Comparison of ENCODE assay signal across 17 cellular contexts in the genomic region with DNA sequence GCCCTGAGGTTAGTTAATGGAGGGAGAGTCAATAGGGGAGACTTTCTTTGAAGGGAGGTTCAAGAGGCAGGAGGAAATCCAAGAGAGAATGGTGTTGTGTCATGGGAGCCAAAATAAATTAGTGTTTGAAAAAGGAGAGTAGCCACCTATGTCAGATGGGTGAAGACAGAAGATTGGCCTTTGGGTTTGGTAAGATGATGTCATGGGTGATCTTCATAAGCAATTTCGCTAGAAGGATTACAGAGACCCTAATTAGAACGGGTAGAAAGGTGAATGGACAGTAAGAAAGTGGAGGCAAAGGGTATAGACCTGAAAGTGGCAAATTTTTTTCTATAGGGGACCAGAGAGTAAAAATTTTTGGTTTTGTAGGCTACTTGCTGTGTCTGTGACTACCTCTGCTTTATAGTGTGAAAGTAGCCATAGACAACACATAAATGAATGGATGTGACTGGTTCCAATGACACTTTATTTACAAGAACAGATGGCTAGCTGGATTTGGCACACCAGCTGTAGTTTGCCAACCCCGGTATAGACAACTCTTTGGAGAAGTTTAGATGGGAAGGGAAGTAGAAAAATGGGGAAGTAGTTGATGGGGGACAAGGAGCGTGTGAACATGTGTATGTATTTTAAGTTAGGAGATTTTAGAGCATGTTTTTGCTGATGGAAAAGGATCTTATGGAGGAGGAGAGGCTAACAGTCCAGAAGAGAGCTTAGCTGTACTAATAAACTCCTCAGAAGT. TPM values are rescaled to one million over a fixed set of nuclear protein-coding genes. Genes with fewer than 3 reads are reported as not detected.
DNase-seq lines count a peak whose midpoint lies in the region; TF ChIP-seq lines count a peak whose summit lies in the region.
"Had no signal": no experiment of that assay in that cellular context is flagged by ENCODE, and none has a peak within 500 bp of the region (broad histone marks: within the 10 kb centered on the region; RNA-seq: fewer than 3 reads in every experiment).

No MANE protein-coding gene starts in this region.

- CTCF ChIA-PET in HEK293T (lab: Yijun Ruan, JAX), result no interaction called here

- H3K9me3 Mint-ChIP-seq in dendritic cell treated with granulocyte-macrophage colony-stimulating factor and Interleukin-4, amounts not matched to agents 40 ng/mL and 50 ng/mL, for 4 days, result peaks cover under 1% of the 10 kb centered on the region
- H3K9me3 Mint-ChIP-seq: activated naive CD4-positive, alpha-beta T cell treated with anti-CD3 and anti-CD28 coated beads, Interleukin-2, amount 10 ng/mL, durations not matched to agents 7 days and 5 days; T-helper 1 cell treated with Interleukin-12 subunit alpha and Interleukin-12 subunit beta and Interleukin-4 antibody, amounts not matched to agents 30 μg/mL and 1 μg/mL, for 36 hours had no signal

- H4K20me1 ChIP-seq in BLaER1 treated with 17β-estradiol and CSF1 and Interleukin-3, amounts not matched to agents 10 nM and 100 nM, result peaks cover 0 to 38% (median 0%) of the 10 kb centered on the region in 11 experiments; a peak in 6 of 22 replicates

- 76% methylated on average over 4 of the region's 4 CpGs for WGBS in prostate gland

- peaks cover 20% of the 10 kb centered on the region for H3K4me1 Mint-ChIP-seq in dendritic cell treated with granulocyte-macrophage colony-stimulating factor and Interleukin-4, amounts not matched to agents 40 ng/mL and 50 ng/mL, for 4 days (ENCODE audit: low read depth)
- H3K4me1 Mint-ChIP-seq: activated naive CD4-positive, alpha-beta T cell treated with anti-CD3 and anti-CD28 coated beads, Interleukin-2, amount 10 ng/mL, durations not matched to agents 7 days and 5 days had no signal

- intact Hi-C loops in dendritic cell treated with granulocyte-macrophage colony-stimulating factor and Interleukin-4, amounts not matched to agents 40 ng/mL and 50 ng/mL, for 4 days (cut with micrococcal nuclease), result no loop called here
- intact Hi-C loops in prostate gland (cut with DNase I), result loop anchor here (5.0 kb wide), 3 partner anchors 34 to 149 kb away; partner anchors contain the start of gene ACTG2

- H3K9me3 ChIP-seq in BLaER1 treated with 17β-estradiol and CSF1 and Interleukin-3, amounts not matched to agents 10 nM and 100 nM (replicated peaks in 1 of 11), result peaks cover under 1 to 6% (median 2%) of the 10 kb centered on the region in 11 experiments; a peak in 17 of 22 replicates
- H3K9me3 ChIP-seq in prostate gland, result no peaks in the 10 kb centered on the region

- H3K27me3 ChIP-seq in BLaER1 treated with 17β-estradiol and CSF1 and Interleukin-3, amounts not matched to agents 10 nM and 100 nM, result no peaks in the 10 kb centered on the region
- H3K27me3 ChIP-seq in prostate gland (replicated peaks; ENCODE audit: insufficient read depth), result no peaks in the 10 kb centered on the region

- H3K4me2 ChIP-seq in BLaER1 treated with 17β-estradiol and CSF1 and Interleukin-3, amounts not matched to agents 10 nM and 100 nM, result peak overlapping the region in 7 of 11 experiments; percentile 2 to 67 (median 44); a peak in 11 of 22 replicates

- H3K27ac Mint-ChIP-seq in dendritic cell treated with granulocyte-macrophage colony-stimulating factor and Interleukin-4, amounts not matched to agents 40 ng/mL and 50 ng/mL, for 4 days, result peak overlapping the region; percentile 4
- H3K27ac Mint-ChIP-seq: activated naive CD4-positive, alpha-beta T cell treated with anti-CD3 and anti-CD28 coated beads, Interleukin-2, amount 10 ng/mL, durations not matched to agents 7 days and 5 days; T-helper 1 cell treated with Interleukin-12 subunit alpha and Interleukin-12 subunit beta and Interleukin-4 antibody, amounts not matched to agents 30 μg/mL and 1 μg/mL, for 36 hours had no signal

- POLR2A ChIA-PET in HEK293T (lab: Yijun Ruan, JAX), result interaction anchor here (0.8 to 1.9 kb wide), 2 partner anchors 10 to 305 kb away, joined by 3 to 7 read pairs; partner anchors contain the start of gene STAMBP

- peak; percentile 27 for DNase-seq in NCI-H524 treated with DMSO at 0.1 percent for 48 hours (lab: John Stamatoyannopoulos, UW)
- DNase-seq in prostate gland (ENCODE audit: low spot score), result no peak
- no peak for DNase-seq in COLO829 (ENCODE audit: low spot score)
- no peak for DNase-seq in KG1 (lab: John Stamatoyannopoulos, UW)
- no peak for DNase-seq in HPDE6-E6E7 (ENCODE audit: extremely low spot score)
- DNase-seq in HEK293T (ENCODE audit: extremely low spot score), result no peak
- DNase-seq: activated naive CD4-positive, alpha-beta T cell treated with anti-CD3 and anti-CD28 coated beads, Interleukin-2, amount 10 ng/mL, durations not matched to agents 7 days and 5 days; EL; HCEC 1CT; NCI-H1930; small intestine had no signal

- H3K36me3 Mint-ChIP-seq in dendritic cell treated with granulocyte-macrophage colony-stimulating factor and Interleukin-4, amounts not matched to agents 40 ng/mL and 50 ng/mL, for 4 days (ENCODE audit: low read depth), result peaks cover 46% of the 10 kb centered on the region

- H3K4me1 ChIP-seq in BLaER1 treated with 17β-estradiol and CSF1 and Interleukin-3, amounts not matched to agents 10 nM and 100 nM, result peaks cover under 1 to 21% (median 13%) of the 10 kb centered on the region in 10 experiments
- H3K4me1 ChIP-seq in prostate gland (replicated peaks), result peaks cover 7% of the 10 kb centered on the region

- H3K4me3 Mint-ChIP-seq in dendritic cell treated with granulocyte-macrophage colony-stimulating factor and Interleukin-4, amounts not matched to agents 40 ng/mL and 50 ng/mL, for 4 days, result no peak overlapping the region
- H3K4me3 Mint-ChIP-seq: activated naive CD4-positive, alpha-beta T cell treated with anti-CD3 and anti-CD28 coated beads, Interleukin-2, amount 10 ng/mL, durations not matched to agents 7 days and 5 days; T-helper 1 cell treated with Interleukin-12 subunit alpha and Interleukin-12 subunit beta and Interleukin-4 antibody, amounts not matched to agents 30 μg/mL and 1 μg/mL, for 36 hours had no signal

- no peaks in the 10 kb centered on the region for H3K27me3 Mint-ChIP-seq in dendritic cell treated with granulocyte-macrophage colony-stimulating factor and Interleukin-4, amounts not matched to agents 40 ng/mL and 50 ng/mL, for 4 days
- H3K27me3 Mint-ChIP-seq: activated naive CD4-positive, alpha-beta T cell treated with anti-CD3 and anti-CD28 coated beads, Interleukin-2, amount 10 ng/mL, durations not matched to agents 7 days and 5 days had no signal

- peaks cover 54 to 78% (median 67%) of the 10 kb centered on the region in 11 experiments for H3K36me3 ChIP-seq in BLaER1 treated with 17β-estradiol and CSF1 and Interleukin-3, amounts not matched to agents 10 nM and 100 nM
- no peaks in the 10 kb centered on the region for H3K36me3 ChIP-seq in prostate gland

- TF ChIP-seq CTCF in prostate gland (IDR thresholded peaks at IDR 0.05), result no peak

- no peak overlapping the region for H3K4me3 ChIP-seq in BLaER1 treated with 17β-estradiol and CSF1 and Interleukin-3, amounts not matched to agents 10 nM and 100 nM
- no peak overlapping the region for H3K4me3 ChIP-seq in prostate gland
- H3K4me3 ChIP-seq: coronary artery had no signal

- TF ChIP-seq POLR2A in prostate gland (IDR thresholded peaks at IDR 0.05), result no peak

- 0 out of 22 replicates have a peak overlapping the region, but pooled peaks of 1 of the 11 experiments have one; percentile 13 for H3K27ac ChIP-seq in BLaER1 treated with 17β-estradiol and CSF1 and Interleukin-3, amounts not matched to agents 10 nM and 100 nM
- peak overlapping the region; percentile 55 to 67 for H3K27ac ChIP-seq in prostate gland
- H3K27ac ChIP-seq: coronary artery had no signal

- H3K9ac ChIP-seq in BLaER1 treated with 17β-estradiol and CSF1 and Interleukin-3, amounts not matched to agents 10 nM and 100 nM, result no peak overlapping the region

TF ChIP-seq in HEK293T, 16 proteins besides CTCF, POLR2A, EP300 and RAD21:
- TF ChIP-seq ELF4 (IDR thresholded peaks at IDR 0.05) (no peak), NFRKB (IDR thresholded peaks at IDR 0.05) (no peak), SUZ12 (IDR thresholded peaks at IDR 0.05) (no peak), FOXA1 (IDR thresholded peaks at IDR 0.05) (no peak), L3MBTL2 (conservative IDR thresholded peaks at IDR 0.05) (no peak), CTBP1 (IDR thresholded peaks at IDR 0.05; ENCODE audit: borderline replicate concordance) (no peak), ZNF384 (IDR thresholded peaks at IDR 0.05) (no peak), BHLHE40 (IDR thresholded peaks at IDR 0.05; ENCODE audit: borderline replicate concordance) (no peak), FOXK2 (IDR thresholded peaks at IDR 0.05) (no peak), FOXM1 (IDR thresholded peaks at IDR 0.05; ENCODE audit: borderline replicate concordance) (no peak), TARDBP (IDR thresholded peaks at IDR 0.05) (no peak), LEF1 (IDR thresholded peaks at IDR 0.05; ENCODE audit: borderline replicate concordance) (no peak)
- TF ChIP-seq, protein P1, sequence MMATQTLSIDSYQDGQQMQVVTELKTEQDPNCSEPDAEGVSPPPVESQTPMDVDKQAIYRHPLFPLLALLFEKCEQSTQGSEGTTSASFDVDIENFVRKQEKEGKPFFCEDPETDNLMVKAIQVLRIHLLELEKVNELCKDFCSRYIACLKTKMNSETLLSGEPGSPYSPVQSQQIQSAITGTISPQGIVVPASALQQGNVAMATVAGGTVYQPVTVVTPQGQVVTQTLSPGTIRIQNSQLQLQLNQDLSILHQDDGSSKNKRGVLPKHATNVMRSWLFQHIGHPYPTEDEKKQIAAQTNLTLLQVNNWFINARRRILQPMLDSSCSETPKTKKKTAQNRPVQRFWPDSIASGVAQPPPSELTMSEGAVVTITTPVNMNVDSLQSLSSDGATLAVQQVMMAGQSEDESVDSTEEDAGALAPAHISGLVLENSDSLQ (IDR thresholded peaks at IDR 0.05), result no peak

RNA-seq across cellular contexts. Expression of gene STAMBP, which starts 9.3 kb away (rescaled TPM):
- 10 to 100 TPM; 45.9 to 56.6 TPM for total RNA-seq in prostate gland

RNA-seq across cellular contexts. Expression of gene C2orf78, which starts 54.0 kb away (rescaled TPM):
- under 1 TPM in 1 of 2 donors, not detected in 1; 0.91 TPM for total RNA-seq in prostate gland
- total RNA-seq: fibroblast of lung, IMR-90 had no signal

RNA-seq across cellular contexts. Expression of gene ACTG2, which starts 54.8 kb away (rescaled TPM):
- total RNA-seq in prostate gland, result 1,000 to 10,000 TPM; 1,031 to 1,176 TPM

RNA-seq across cellular contexts. Expression of gene DUSP11, which starts 58.1 kb away (rescaled TPM):
- 10 to 100 TPM; 37.8 to 39.5 TPM for total RNA-seq in prostate gland
